11 cellular contexts compared by ENCODE assay signal in genomic region chr4:123417813-123418212, GRCh38. TPM values are rescaled to one million over a fixed set of nuclear protein-coding genes. Genes with fewer than 3 reads are reported as not detected.
DNase-seq lines count a peak whose midpoint lies in the region; ATAC-seq, FAIRE-seq and TF ChIP-seq lines count a peak whose summit lies in the region.
"Had no signal": no experiment of that assay in that cellular context is flagged by ENCODE, and none has a peak within 500 bp of the region (broad histone marks: within the 10 kb centered on the region; RNA-seq: fewer than 3 reads in every experiment).

No MANE protein-coding gene starts in this region.

- 66 to 69% methylated on average over 2 of the region's 2 CpGs for WGBS in pancreas, 2 donors

- H3K9me3 ChIP-seq in RWPE2 (ENCODE audit: severe bottlenecking) (no peaks in the 10 kb centered on the region), skeletal muscle satellite cell (replicated peaks; ENCODE audit: low read length) (no peaks in the 10 kb centered on the region), pancreas (no peaks in the 10 kb centered on the region)

- DNase-seq in activated CD4-positive, alpha-beta T cell treated with anti-CD3 and anti-CD28 coated beads, Interleukin-2, amount 10 ng/mL, durations not matched to agents 24 days and 14 days, result peak; percentile 45
- DNase-seq in activated CD4-positive, alpha-beta T cell treated with anti-CD3 and anti-CD28 coated beads for 36 hours, result no peak
- DNase-seq in RWPE2 (ENCODE audit: low spot score), result no peak
- no peak for DNase-seq in endothelial cell (ENCODE audit: low spot score)
- DNase-seq in pancreas, result no peak
- DNase-seq in pons (ENCODE audit: low spot score), result no peak
- no peak for DNase-seq in H4 (ENCODE audit: low spot score)
- DNase-seq: activated CD4-positive, alpha-beta T cell treated with anti-CD3 and anti-CD28 coated beads for 48 hours; stimulated activated CD4-positive, alpha-beta T cell treated with anti-CD3 and anti-CD28 coated beads, Interleukin-12 subunit alpha, Interleukin-12 subunit beta, amount 100 ng/mL, for 4 hours had no signal

- intact Hi-C loops in activated CD4-positive, alpha-beta T cell treated with anti-CD3 and anti-CD28 coated beads, Interleukin-2, amount 10 ng/mL, durations not matched to agents 24 days and 14 days (cut with micrococcal nuclease), result loop anchor here (5.0 to 10.0 kb wide), 2 partner anchors 109 to 753 kb away; no protein-coding TSS in a partner anchor
- intact Hi-C loops in activated CD4-positive, alpha-beta T cell treated with anti-CD3 and anti-CD28 coated beads for 36 hours (cut with DNase I, micrococcal nuclease), result no loop called here
- intact Hi-C loops in pancreas (cut with DNase I), result no loop called here

- H3K36me3 ChIP-seq in RWPE2 (ENCODE audit: low read depth) (no peaks in the 10 kb centered on the region), skeletal muscle satellite cell (ENCODE audit: insufficient read depth, low read length) (no peaks in the 10 kb centered on the region), pancreas (no peaks in the 10 kb centered on the region)

- POLR2A ChIA-PET in activated CD4-positive, alpha-beta T cell treated with anti-CD3 and anti-CD28 coated beads for 36 hours (lab: Charles Lee), result no interaction called here

- H3K4me2 ChIP-seq in skeletal muscle satellite cell (ENCODE audit: low read length), result peak overlapping the region; percentile 59

- peak overlapping the region; percentile 99 for H3K27ac Mint-ChIP-seq in activated CD4-positive, alpha-beta T cell treated with anti-CD3 and anti-CD28 coated beads, Interleukin-2, amount 10 ng/mL, durations not matched to agents 24 days and 14 days
- H3K27ac Mint-ChIP-seq in activated CD4-positive, alpha-beta T cell treated with anti-CD3 and anti-CD28 coated beads for 36 hours, result no peak overlapping the region
- H3K27ac Mint-ChIP-seq in endothelial cell (ENCODE audit: unreplicated experiment), result peak overlapping the region; percentile 92

- no peaks in the 10 kb centered on the region for H3K36me3 Mint-ChIP-seq in activated CD4-positive, alpha-beta T cell treated with anti-CD3 and anti-CD28 coated beads, Interleukin-2, amount 10 ng/mL, durations not matched to agents 24 days and 14 days (ENCODE audit: low read depth)
- H3K36me3 Mint-ChIP-seq in activated CD4-positive, alpha-beta T cell treated with anti-CD3 and anti-CD28 coated beads for 36 hours (ENCODE audit: low read depth), result no peaks in the 10 kb centered on the region
- no peaks in the 10 kb centered on the region for H3K36me3 Mint-ChIP-seq in endothelial cell (ENCODE audit: low read depth, unreplicated experiment)

- no peaks in the 10 kb centered on the region for H3K27me3 Mint-ChIP-seq in activated CD4-positive, alpha-beta T cell treated with anti-CD3 and anti-CD28 coated beads, Interleukin-2, amount 10 ng/mL, durations not matched to agents 24 days and 14 days
- H3K27me3 Mint-ChIP-seq in activated CD4-positive, alpha-beta T cell treated with anti-CD3 and anti-CD28 coated beads for 36 hours, result peaks cover 2% of the 10 kb centered on the region
- peaks cover 2% of the 10 kb centered on the region for H3K27me3 Mint-ChIP-seq in endothelial cell (ENCODE audit: unreplicated experiment)

- H3K4me3 ChIP-seq in RWPE2 (ENCODE audit: severe bottlenecking), result no peak overlapping the region
- H3K4me3 ChIP-seq in skeletal muscle satellite cell (ENCODE audit: low read length), result no peak overlapping the region
- no peak overlapping the region for H3K4me3 ChIP-seq in pancreas

- CTCF ChIA-PET in activated CD4-positive, alpha-beta T cell treated with anti-CD3 and anti-CD28 coated beads for 36 hours (lab: Charles Lee), result interaction anchor here (1.0 to 1.7 kb wide), 3 partner anchors 12 to 18 kb away, joined by 4 to 5 read pairs (median 4); no protein-coding TSS in a partner anchor

- H3K27ac ChIP-seq in RWPE2 (ENCODE audit: poor library complexity, severe bottlenecking), result peak overlapping the region; percentile 84
- peak overlapping the region in 2 of 4 donors; percentile 44 to 59 for H3K27ac ChIP-seq in pancreas

- no peak overlapping the region for H3K4me3 Mint-ChIP-seq in activated CD4-positive, alpha-beta T cell treated with anti-CD3 and anti-CD28 coated beads, Interleukin-2, amount 10 ng/mL, durations not matched to agents 24 days and 14 days
- no peak overlapping the region for H3K4me3 Mint-ChIP-seq in activated CD4-positive, alpha-beta T cell treated with anti-CD3 and anti-CD28 coated beads for 36 hours
- H3K4me3 Mint-ChIP-seq in endothelial cell (ENCODE audit: unreplicated experiment), result no peak overlapping the region

- H3K4me1 Mint-ChIP-seq in activated CD4-positive, alpha-beta T cell treated with anti-CD3 and anti-CD28 coated beads, Interleukin-2, amount 10 ng/mL, durations not matched to agents 24 days and 14 days, result peaks cover 70% of the 10 kb centered on the region
- peaks cover 75% of the 10 kb centered on the region for H3K4me1 Mint-ChIP-seq in activated CD4-positive, alpha-beta T cell treated with anti-CD3 and anti-CD28 coated beads for 36 hours
- H3K4me1 Mint-ChIP-seq in endothelial cell (ENCODE audit: unreplicated experiment), result peaks cover 29% of the 10 kb centered on the region

- H3K27me3 ChIP-seq in RWPE2 (ENCODE audit: insufficient read depth, poor library complexity, severe bottlenecking) (no peaks in the 10 kb centered on the region), skeletal muscle satellite cell (ENCODE audit: control insufficient read depth, insufficient read depth, low read length) (no peaks in the 10 kb centered on the region), pancreas (no peaks in the 10 kb centered on the region)

- no peak for TF ChIP-seq CTCF in RWPE2 (IDR thresholded peaks at IDR 0.05; ENCODE audit: poor library complexity, severe bottlenecking)
- no peak for TF ChIP-seq CTCF in endothelial cell (IDR thresholded peaks at IDR 0.05; ENCODE audit: unreplicated experiment)
- no peak for TF ChIP-seq CTCF in pancreas (IDR thresholded peaks at IDR 0.05)

- H3K4me1 ChIP-seq in RWPE2 (ENCODE audit: insufficient read depth, poor library complexity, severe bottlenecking) (peaks cover 62% of the 10 kb centered on the region), skeletal muscle satellite cell (ENCODE audit: control insufficient read depth, insufficient read depth, low read length) (peaks cover 55% of the 10 kb centered on the region), pancreas (peaks cover 11 to 16% (median 13%) of the 10 kb centered on the region in 3 donors)

- FAIRE-seq in pancreas (lab: Jason Lieb, UNC), result no peak
- FAIRE-seq: RCC 7860 had no signal

- H3K9ac ChIP-seq in skeletal muscle satellite cell (ENCODE audit: low read depth, low read length), result peak overlapping the region; percentile 48

- no peaks in the 10 kb centered on the region for H3K9me3 Mint-ChIP-seq in activated CD4-positive, alpha-beta T cell treated with anti-CD3 and anti-CD28 coated beads, Interleukin-2, amount 10 ng/mL, durations not matched to agents 24 days and 14 days
- no peaks in the 10 kb centered on the region for H3K9me3 Mint-ChIP-seq in activated CD4-positive, alpha-beta T cell treated with anti-CD3 and anti-CD28 coated beads for 36 hours (ENCODE audit: low read depth)
- no peaks in the 10 kb centered on the region for H3K9me3 Mint-ChIP-seq in endothelial cell (ENCODE audit: unreplicated experiment)

- ATAC-seq in activated CD4-positive, alpha-beta T cell treated with anti-CD3 and anti-CD28 coated beads for 36 hours, result no peak
- ATAC-seq in RWPE2 (ENCODE audit: low read depth), result no peak
- ATAC-seq in pancreas, result no peak

RNA-seq across cellular contexts. Expression of gene SPRY1, which starts 21.2 kb away (rescaled TPM):
- 60.2 and 60.5 TPM in 2 replicates for total RNA-seq in activated CD4-positive, alpha-beta T cell treated with anti-CD3 and anti-CD28 coated beads, Interleukin-2, amount 10 ng/mL, durations not matched to agents 24 days and 14 days
- total RNA-seq in activated CD4-positive, alpha-beta T cell treated with anti-CD3 and anti-CD28 coated beads for 36 hours, result 10 to 100 TPM; 51.2 to 52.0 TPM
- total RNA-seq in endothelial cell (ENCODE audit: unreplicated experiment) (58.3 TPM), pancreas (10 to 100 TPM; 11.2 to 29.7 (median 21.5) TPM)
- 6.6 and 14.9 TPM in 2 replicates for total RNA-seq in skeletal muscle satellite cell (2012; rRNA removed)
- polyA plus RNA-seq in pancreas, result 10 to 100 TPM; 10.1 to 13.9 TPM
- 1.3 and 2.6 TPM in 2 replicates for total RNA-seq in H4 (2014; rRNA removed; shearing (Covaris generic))
